Comparison of ENCODE assay signal across 9 cellular contexts in genomic region chr9:34652608-34653007, GRCh38. TPM values are rescaled to one million over a fixed set of nuclear protein-coding genes. Genes with fewer than 3 reads are reported as not detected.
DNase-seq lines count a peak whose midpoint lies in the region; ATAC-seq and TF ChIP-seq lines count a peak whose summit lies in the region.
"Had no signal": no experiment of that assay in that cellular context is flagged by ENCODE, and none has a peak within 500 bp of the region (broad histone marks: within the 10 kb centered on the region; RNA-seq: fewer than 3 reads in every experiment).

No MANE protein-coding gene starts in this region.

- no peak for ATAC-seq in GM21526 (IDR thresholded peaks at IDR 0.05; ENCODE audit: low FRiP score, unreplicated experiment)

- TF ChIP-seq POLR2A in stomach (IDR thresholded peaks at IDR 0.05) = no peak

- DNase-seq in adipocyte (ENCODE audit: low read depth) = peak; percentile 40
- DNase-seq in iris pigment epithelial cell (ENCODE audit: low read depth) = peak; percentile 28
- no peak for DNase-seq in stomach
- DNase-seq in NCI-H1930 (lab: John Stamatoyannopoulos, UW) = no peak
- DNase-seq in kidney tubule cell (ENCODE audit: low spot score) = no peak
- DNase-seq in NCI-H510A treated with DMSO at 0.1 percent for 48 hours (lab: John Stamatoyannopoulos, UW) = no peak

- H3K9me3 ChIP-seq in HEK293 (ENCODE audit: control insufficient read depth, insufficient read depth, low read depth, low read length) (no peaks in the 10 kb centered on the region), adipocyte (ENCODE audit: control insufficient read depth, low read length) (no peaks in the 10 kb centered on the region), stomach (no peaks in the 10 kb centered on the region)

- POLR2A ChIA-PET in HEK293 (lab: Yijun Ruan, JAX) = interaction anchor here (0.6 to 2.8 kb wide), 4 partner anchors 8 to 417 kb away, joined by 5 to 21 read pairs (median 11); partner anchors contain the start of gene SIGMAR1

- peak overlapping the region; percentile 85 for H3K9ac ChIP-seq in adipocyte (ENCODE audit: low read length)

- H3K4me3 ChIP-seq in HEK293 (ENCODE audit: low read depth, low read length) (peak overlapping the region; percentile 34; the same call in 1 of the 2 replicates), adipocyte (ENCODE audit: low read length) (peak overlapping the region; percentile 81), stomach (peak overlapping the region; percentile 26 to 44 (median 37))

- CTCF ChIA-PET in HEK293 (lab: Yijun Ruan, JAX) = interaction anchor here (0.5 to 13.3 kb wide), 3 partner anchors 17 to 44 kb away, joined by 3 to 125 read pairs (median 3); partner anchors contain the start of gene SIGMAR1

- H3K36me3 ChIP-seq in HEK293 (ENCODE audit: control insufficient read depth in 2 of 2, insufficient read depth in 1 of 2, low read length in 2 of 2) (peaks cover 0 to 36% of the 10 kb centered on the region in 2 experiments; a peak in 2 of 3 replicates), adipocyte (ENCODE audit: control insufficient read depth, insufficient read depth, low read length, severe bottlenecking) (peaks cover 15% of the 10 kb centered on the region), stomach (peaks cover 14 to 25% (median 22%) of the 10 kb centered on the region in 4 donors)

- no peaks in the 10 kb centered on the region for H3K27me3 ChIP-seq in adipocyte (replicated peaks; ENCODE audit: control insufficient read depth, insufficient read depth, low read length)
- no peaks in the 10 kb centered on the region for H3K27me3 ChIP-seq in stomach

- H3K4me1 ChIP-seq in HEK293 (ENCODE audit: control insufficient read depth, insufficient read depth, low read length) (peaks cover 6% of the 10 kb centered on the region), adipocyte (ENCODE audit: control insufficient read depth, insufficient read depth, low read length) (peaks cover 53% of the 10 kb centered on the region), stomach (peaks cover 52 to 75% (median 60%) of the 10 kb centered on the region in 4 donors)

- 19 to 37% (median 33%) methylated on average over 4 of the region's 4 CpGs for WGBS in stomach, 5 donors

- intact Hi-C loops in stomach (cut with DNase I; ENCODE audit: low total_unique reads) = no loop called here

- no peak for TF ChIP-seq EP300 in stomach (IDR thresholded peaks at IDR 0.05)

- TF ChIP-seq CTCF in HEK293 (tag by site-specific recombination; IDR thresholded peaks at IDR 0.05) = no peak
- no peak for TF ChIP-seq CTCF in stomach (IDR thresholded peaks at IDR 0.05)

- H3K27ac ChIP-seq in HEK293 (ENCODE audit: extremely low read depth, low read depth, low read length) = no peak overlapping the region; the same call in 1 of the 2 replicates
- peak overlapping the region; percentile 53 to 84 (median 77) for H3K27ac ChIP-seq in stomach

TF ChIP-seq in HEK293, 187 proteins besides CTCF, POLR2A, EP300 and RAD21:
- TF ChIP-seq ZBTB26 (tag by site-specific recombination; optimal IDR thresholded peaks at IDR 0.05) (peak; percentile 10), ZNF324 (tag by site-specific recombination; IDR thresholded peaks at IDR 0.05) (no peak)

RNA-seq across cellular contexts. Expression of gene IL11RA, which starts 0.6 kb away (rescaled TPM):
- total RNA-seq in stomach = 10 to 100 TPM; 19.3 to 57.4 (median 29.0) TPM
- polyA plus RNA-seq in stomach = 10 to 100 TPM in 1 of 3 donors, 1 to 10 TPM in 2; 4.4 to 18.8 (median 5.7) TPM

RNA-seq across cellular contexts. Expression of gene GALT, which starts 6.1 kb away (rescaled TPM):
- total RNA-seq in stomach = 100 to 1,000 TPM in 2 of 5 donors, 10 to 100 TPM in 3; 28.8 to 148 (median 87.8) TPM
- 10 to 100 TPM; 17.4 to 33.1 (median 20.5) TPM for polyA plus RNA-seq in stomach

RNA-seq across cellular contexts. Expression of gene CCL27, which starts 9.8 kb away (rescaled TPM):
- total RNA-seq in stomach = 1 to 10 TPM in 1 of 5 donors, not detected in 4; 1.3 TPM
- polyA plus RNA-seq in stomach = under 1 TPM in 1 of 3 donors, not detected in 2; 0.58 TPM
- total RNA-seq: mucosa of gallbladder had no signal

RNA-seq across cellular contexts. Expression of gene SIGMAR1, which starts 15.0 kb away (rescaled TPM):
- total RNA-seq in stomach = 100 to 1,000 TPM in 1 of 5 donors, 10 to 100 TPM in 4; 20.0 to 124 (median 64.3) TPM
- polyA plus RNA-seq in stomach = 10 to 100 TPM; 19.9 to 46.8 (median 25.5) TPM

RNA-seq across cellular contexts. Expression of gene ARID3C, which starts 23.7 kb away (rescaled TPM):
- total RNA-seq in stomach = not detected
- polyA plus RNA-seq in stomach = not detected
- total RNA-seq: mucosa of gallbladder had no signal

Comparison
In these comparisons a context has a peak if more than half of its experiments do, and no peak if none do; other contexts are left out.
1. DNase-seq: peak in adipocyte (single experiment) and iris pigment epithelial cell (single experiment); none in stomach (single experiment), NCI-H1930 (0 of 2), kidney tubule cell (single experiment) and NCI-H510A treated with DMSO at 0.1 percent for 48 hours (single experiment).
2. Peak in every context shown above with its lines, with median percentiles within 50 percentile points of each other: H3K4me3 ChIP-seq.